Comparison of ENCODE assay signal across 9 cellular contexts in genomic region chr2:219433666-219434467, GRCh38. TPM values are rescaled to one million over a fixed set of nuclear protein-coding genes. Genes with fewer than 3 reads are reported as not detected.
DNase-seq lines count a peak whose midpoint lies in the region; ATAC-seq and TF ChIP-seq lines count a peak whose summit lies in the region.
"Had no signal": no experiment of that assay in that cellular context is flagged by ENCODE, and none has a peak within 500 bp of the region (broad histone marks: within the 10 kb centered on the region; RNA-seq: fewer than 3 reads in every experiment).

No MANE protein-coding gene starts in this region.

- peak; percentile 74 for TF ChIP-seq CTCF in DOHH2 (IDR thresholded peaks at IDR 0.05; ENCODE audit: low read depth, low read length, poor library complexity, severe bottlenecking)

- no peaks in the 10 kb centered on the region for H3F3A ChIP-seq in DOHH2 (ENCODE audit: control insufficient read depth, insufficient read depth)

- H3K27ac Mint-ChIP-seq in activated naive CD8-positive, alpha-beta T cell treated with anti-CD3 and anti-CD28 coated beads for 36 hours = no peak overlapping the region
- no peak overlapping the region for H3K27ac Mint-ChIP-seq in T-helper 2 cell treated with Interferon-gamma antibody and Interleukin-4, amounts not matched to agents 5 μg/mL and 100 μg/mL, for 36 hours
- H3K27ac Mint-ChIP-seq: naive thymus-derived CD8-positive, alpha-beta T cell had no signal

- no peaks in the 10 kb centered on the region for H3K9me2 ChIP-seq in DOHH2 (replicated peaks; ENCODE audit: control insufficient read depth, low read length)

- H3K36me3 ChIP-seq in DOHH2 (ENCODE audit: control insufficient read depth, low read length) = no peaks in the 10 kb centered on the region

- ATAC-seq in HG03521 (IDR thresholded peaks at IDR 0.05; ENCODE audit: unreplicated experiment) (no peak), GM21423 (IDR thresholded peaks at IDR 0.05; ENCODE audit: unreplicated experiment) (no peak)

- no peaks in the 10 kb centered on the region for H3K9me3 Mint-ChIP-seq in activated naive CD8-positive, alpha-beta T cell treated with anti-CD3 and anti-CD28 coated beads for 36 hours
- no peaks in the 10 kb centered on the region for H3K9me3 Mint-ChIP-seq in T-helper 2 cell treated with Interferon-gamma antibody and Interleukin-4, amounts not matched to agents 5 μg/mL and 100 μg/mL, for 36 hours
- H3K9me3 Mint-ChIP-seq: naive thymus-derived CD8-positive, alpha-beta T cell had no signal

- DNase-seq in Kasumi-1 (lab: John Stamatoyannopoulos, UW) (peak; percentile 28 to 31), iPS-NIHi11 (ENCODE audit: low spot score) (peak; percentile 75), NCI-H774 (lab: John Stamatoyannopoulos, UW) (no peak)
- DNase-seq in activated naive CD8-positive, alpha-beta T cell treated with anti-CD3 and anti-CD28 coated beads for 36 hours = peak; percentile 52
- no peak for DNase-seq in T-helper 2 cell treated with Interferon-gamma antibody and Interleukin-4, amounts not matched to agents 5 μg/mL and 100 μg/mL, for 36 hours (ENCODE audit: low spot score)

- no peak overlapping the region for H3K27ac ChIP-seq in DOHH2 (ENCODE audit: low read depth, low read length)

- H3K4me1 Mint-ChIP-seq in activated naive CD8-positive, alpha-beta T cell treated with anti-CD3 and anti-CD28 coated beads for 36 hours = no peaks in the 10 kb centered on the region
- no peaks in the 10 kb centered on the region for H3K4me1 Mint-ChIP-seq in T-helper 2 cell treated with Interferon-gamma antibody and Interleukin-4, amounts not matched to agents 5 μg/mL and 100 μg/mL, for 36 hours (ENCODE audit: low read depth)

- no peak overlapping the region for H3K4me2 ChIP-seq in DOHH2 (ENCODE audit: low read length)

- no peak overlapping the region for H3K4me3 ChIP-seq in DOHH2 (ENCODE audit: low read length)

- H3K79me2 ChIP-seq in DOHH2 (ENCODE audit: control insufficient read depth, low read length) = no peaks in the 10 kb centered on the region

- no peaks in the 10 kb centered on the region for H3K36me3 Mint-ChIP-seq in activated naive CD8-positive, alpha-beta T cell treated with anti-CD3 and anti-CD28 coated beads for 36 hours
- no peaks in the 10 kb centered on the region for H3K36me3 Mint-ChIP-seq in T-helper 2 cell treated with Interferon-gamma antibody and Interleukin-4, amounts not matched to agents 5 μg/mL and 100 μg/mL, for 36 hours (ENCODE audit: low read depth)
- H3K36me3 Mint-ChIP-seq: naive thymus-derived CD8-positive, alpha-beta T cell had no signal

- peaks cover 9% of the 10 kb centered on the region for H3K27me3 ChIP-seq in DOHH2 (ENCODE audit: control insufficient read depth, low read length)

- no peaks in the 10 kb centered on the region for H3K9me3 ChIP-seq in DOHH2 (ENCODE audit: control insufficient read depth, insufficient read depth, low read length)

- no peaks in the 10 kb centered on the region for H4K20me1 ChIP-seq in DOHH2 (ENCODE audit: control insufficient read depth, insufficient read depth, low read depth, low read length)

- no peak overlapping the region for H3K4me3 Mint-ChIP-seq in activated naive CD8-positive, alpha-beta T cell treated with anti-CD3 and anti-CD28 coated beads for 36 hours
- H3K4me3 Mint-ChIP-seq in T-helper 2 cell treated with Interferon-gamma antibody and Interleukin-4, amounts not matched to agents 5 μg/mL and 100 μg/mL, for 36 hours = no peak overlapping the region

- H3K4me1 ChIP-seq in DOHH2 (ENCODE audit: control insufficient read depth, low read length) = no peaks in the 10 kb centered on the region

- H3K27me3 Mint-ChIP-seq in activated naive CD8-positive, alpha-beta T cell treated with anti-CD3 and anti-CD28 coated beads for 36 hours = peaks cover 22% of the 10 kb centered on the region
- peaks cover 34% of the 10 kb centered on the region for H3K27me3 Mint-ChIP-seq in T-helper 2 cell treated with Interferon-gamma antibody and Interleukin-4, amounts not matched to agents 5 μg/mL and 100 μg/mL, for 36 hours (ENCODE audit: low read depth)

RNA-seq across cellular contexts. Expression of gene SPEG, which starts 0.8 kb away (rescaled TPM):
- total RNA-seq in activated naive CD8-positive, alpha-beta T cell treated with anti-CD3 and anti-CD28 coated beads for 36 hours = 1 to 10 TPM; 1.5 to 1.6 TPM

RNA-seq across cellular contexts. Expression of gene DES, which starts 15.7 kb away (rescaled TPM):
- total RNA-seq in activated naive CD8-positive, alpha-beta T cell treated with anti-CD3 and anti-CD28 coated beads for 36 hours = under 1 TPM; 0.26 to 0.39 TPM
- total RNA-seq: naive thymus-derived CD8-positive, alpha-beta T cell had no signal

RNA-seq across cellular contexts. Expression of gene DNPEP, which starts 46.2 kb away (rescaled TPM):
- 100 to 1,000 TPM; 122 to 123 TPM for total RNA-seq in activated naive CD8-positive, alpha-beta T cell treated with anti-CD3 and anti-CD28 coated beads for 36 hours

Comparison
In these comparisons a context has a peak if more than half of its experiments do, and no peak if none do; other contexts are left out.
1. DNase-seq: peak in Kasumi-1 (2 of 2), activated naive CD8-positive, alpha-beta T cell treated with anti-CD3 and anti-CD28 coated beads for 36 hours (single experiment) and iPS-NIHi11 (single experiment); none in NCI-H774 (single experiment) and T-helper 2 cell treated with Interferon-gamma antibody and Interleukin-4, amounts not matched to agents 5 μg/mL and 100 μg/mL, for 36 hours (single experiment).